Comparison of ENCODE assay signal across 8 cellular contexts in the genomic region with DNA sequence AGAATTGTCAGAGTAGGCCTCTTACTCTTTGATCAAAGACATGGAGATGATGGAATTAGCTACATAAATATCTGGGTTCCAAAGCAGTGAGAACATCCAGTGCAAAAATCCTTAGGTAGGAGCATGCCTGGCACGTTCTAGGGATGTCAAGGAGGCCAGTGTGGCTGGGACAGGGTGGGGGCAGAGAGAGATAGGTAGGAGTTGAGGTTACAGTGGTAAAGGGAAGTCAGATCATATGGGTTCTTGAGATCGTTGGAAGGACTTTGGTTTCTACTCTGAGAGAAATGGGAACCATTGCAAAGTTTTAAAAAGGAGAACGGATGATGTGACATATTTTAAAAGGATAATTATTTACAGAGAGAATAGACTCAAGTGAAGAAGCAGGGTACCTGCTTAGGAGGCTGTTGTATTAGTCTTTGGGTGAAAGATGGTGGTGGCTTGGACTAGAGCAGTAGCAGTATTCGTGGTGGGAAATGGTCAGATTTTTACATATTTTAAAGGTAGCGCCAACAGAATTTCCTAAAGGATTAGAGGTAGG. TPM values are rescaled to one million over a fixed set of nuclear protein-coding genes. Genes with fewer than 3 reads are reported as not detected.
A peak's percentile ranks its signal among the peaks of the same experiment; 100 is the strongest.
DNase-seq lines count a peak whose midpoint lies in the region; ATAC-seq and TF ChIP-seq lines count a peak whose summit lies in the region.

No MANE protein-coding gene starts in this region.

- H3K4me3 Mint-ChIP-seq in activated naive CD4-positive, alpha-beta T cell treated with anti-CD3 and anti-CD28 coated beads for 36 hours: no peak overlapping the region
- peak overlapping the region; percentile 48 for H3K4me3 Mint-ChIP-seq in activated naive CD8-positive, alpha-beta T cell

- no peak overlapping the region for H3K4me3 ChIP-seq in transverse colon
- H3K4me3 ChIP-seq in coronary artery: no peak overlapping the region

- H3K9me3 Mint-ChIP-seq in activated naive CD4-positive, alpha-beta T cell treated with anti-CD3 and anti-CD28 coated beads for 36 hours: no peaks in the 10 kb centered on the region
- peaks cover 4% of the 10 kb centered on the region for H3K9me3 Mint-ChIP-seq in activated naive CD8-positive, alpha-beta T cell (ENCODE audit: low read depth)

- H3K9me3 ChIP-seq in transverse colon: no peaks in the 10 kb centered on the region

- TF ChIP-seq POLR2A in transverse colon (IDR thresholded peaks at IDR 0.05): no peak

- H3K4me1 Mint-ChIP-seq in activated naive CD4-positive, alpha-beta T cell treated with anti-CD3 and anti-CD28 coated beads for 36 hours (ENCODE audit: low read depth): peaks cover 23% of the 10 kb centered on the region
- peaks cover 30% of the 10 kb centered on the region for H3K4me1 Mint-ChIP-seq in activated naive CD8-positive, alpha-beta T cell (ENCODE audit: low read depth)

- H3K27ac Mint-ChIP-seq in activated naive CD4-positive, alpha-beta T cell treated with anti-CD3 and anti-CD28 coated beads for 36 hours: peak overlapping the region; percentile 37
- H3K27ac Mint-ChIP-seq in activated naive CD8-positive, alpha-beta T cell: peak overlapping the region; percentile 82

- H3K27me3 ChIP-seq in transverse colon: no peaks in the 10 kb centered on the region

- CTCF ChIA-PET in activated naive CD4-positive, alpha-beta T cell treated with anti-CD3 and anti-CD28 coated beads for 36 hours (lab: Charles Lee): no interaction called here

- in situ Hi-C loops in transverse colon (cut with MboI; ENCODE audit: low pct_ligation_motif_present in 1 of 4, low pct_unique_long_range_greater_than_20kb in 1 of 4, low sequenced_read_pairs in 3 of 4): no loop called here

- no peaks in the 10 kb centered on the region for H3K27me3 Mint-ChIP-seq in activated naive CD4-positive, alpha-beta T cell treated with anti-CD3 and anti-CD28 coated beads for 36 hours (ENCODE audit: low read depth)
- no peaks in the 10 kb centered on the region for H3K27me3 Mint-ChIP-seq in activated naive CD8-positive, alpha-beta T cell

- TF ChIP-seq CTCF in transverse colon (IDR thresholded peaks at IDR 0.05) (no peak), coronary artery (IDR thresholded peaks at IDR 0.05) (no peak)

- peaks cover 0 to 4% (median 0%) of the 10 kb centered on the region in 4 donors for H3K4me1 ChIP-seq in transverse colon

- no peaks in the 10 kb centered on the region for H3K36me3 ChIP-seq in transverse colon

- intact Hi-C loops in activated naive CD4-positive, alpha-beta T cell treated with anti-CD3 and anti-CD28 coated beads for 36 hours (cut with micrococcal nuclease): loop anchor here (1.0 to 5.0 kb wide), 15 partner anchors 47 to 1614 kb away; partner anchors contain the start of genes CEP290 and TMTC3
- intact Hi-C loops in transverse colon (cut with DNase I; ENCODE audit: low total_unique reads): no loop called here

- ATAC-seq in HG03139 (IDR thresholded peaks at IDR 0.05; ENCODE audit: unreplicated experiment): peak; percentile 2

- no peak for TF ChIP-seq EP300 in transverse colon (IDR thresholded peaks at IDR 0.05; ENCODE audit: low read depth)

- H3K36me3 Mint-ChIP-seq in activated naive CD4-positive, alpha-beta T cell treated with anti-CD3 and anti-CD28 coated beads for 36 hours (ENCODE audit: low read depth): no peaks in the 10 kb centered on the region
- H3K36me3 Mint-ChIP-seq in activated naive CD8-positive, alpha-beta T cell: peaks cover 6% of the 10 kb centered on the region

- WGBS in transverse colon (ENCODE audit: low coverage in 1 of 2), 2 donors: 75 to 76% methylated on average over 5 of the region's 5 CpGs

- H3K27ac ChIP-seq in transverse colon: peak overlapping the region in 3 of 4 donors; percentile 14 to 39 (median 28)
- peak overlapping the region in 1 of 2 donors; percentile 2 for H3K27ac ChIP-seq in coronary artery

- no peak for DNase-seq in activated naive CD4-positive, alpha-beta T cell treated with anti-CD3 and anti-CD28 coated beads for 36 hours
- no peak for DNase-seq in activated naive CD4-positive, alpha-beta T cell treated with Interleukin-2 at 50 U/mL for 16 hours
- DNase-seq in transverse colon: no peak
- no peak for DNase-seq in coronary artery (ENCODE audit: low spot score)
- no peak for DNase-seq in NCI-H1105 (lab: John Stamatoyannopoulos, UW)
- no peak for DNase-seq in GM03348 (ENCODE audit: low spot score)

RNA-seq across cellular contexts. Expression of gene ATP2B1, which starts 47.5 kb away (rescaled TPM):
- total RNA-seq in activated naive CD4-positive, alpha-beta T cell treated with anti-CD3 and anti-CD28 coated beads for 36 hours: 10 to 100 TPM; 10.8 to 13.0 TPM
- 100 to 1,000 TPM in 2 of 4 donors, 10 to 100 TPM in 2; 52.7 to 235 (median 104) TPM for total RNA-seq in transverse colon
